Comparison of ENCODE assay signal across 12 cellular contexts in the genomic region with DNA sequence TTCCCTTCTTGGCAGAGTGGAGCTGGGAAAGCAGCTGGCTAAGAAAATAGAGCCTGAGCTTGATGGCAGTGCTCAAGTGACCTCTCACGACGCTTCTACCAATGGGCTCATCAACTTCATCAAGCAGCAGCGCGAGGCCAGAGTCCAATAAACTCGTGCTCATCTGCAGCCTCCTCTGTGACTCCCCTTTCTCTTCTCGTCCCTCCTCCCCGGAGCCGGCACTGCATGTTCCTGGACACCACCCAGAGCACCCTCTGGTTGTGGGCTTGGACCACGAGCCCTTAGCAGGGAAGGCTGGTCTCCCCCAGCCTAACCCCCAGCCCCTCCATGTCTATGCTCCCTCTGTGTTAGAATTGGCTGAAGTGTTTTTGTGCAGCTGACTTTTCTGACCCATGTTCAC.
"Had no signal": no experiment of that assay in that cellular context is flagged by ENCODE, and none has a peak within 500 bp of the region (broad histone marks: within the 10 kb centered on the region; RNA-seq: fewer than 3 reads in every experiment).

No MANE protein-coding gene starts in this region.

- DNase-seq: activated CD4-positive, alpha-beta T cell treated with anti-CD3 and anti-CD28 coated beads for 1 hour; activated CD8-positive, alpha-beta memory T cell treated with anti-CD3 and anti-CD28 coated beads, Interleukin-2, amount 50 U/mL, for 48 hours; activated CD8-positive, alpha-beta T cell treated with anti-CD3 and anti-CD28 coated beads for 36 hours; activated naive CD4-positive, alpha-beta T cell; erythroblast; kidney glomerular epithelial cell; stimulated activated CD4-positive, alpha-beta T cell treated with anti-CD3 and anti-CD28 coated beads, Interleukin-2, amount 100 ng/mL, for 48 hours; stimulated activated CD8-positive, alpha-beta memory T cell treated with anti-CD3 and anti-CD28 coated beads, Interleukin-4, amount 100 ng/mL, for 48 hours had no signal

- H3K9me3 ChIP-seq: thoracic aorta had no signal

- H3K9me3 Mint-ChIP-seq: activated CD8-positive, alpha-beta T cell treated with anti-CD3 and anti-CD28 coated beads for 36 hours; neural crest cell; stimulated activated naive CD8-positive, alpha-beta T cell treated with anti-CD3 and anti-CD28 coated beads, Interleukin-15, Interleukin-2, amounts not matched to agents 100 ng/mL and 50 ng/mL, for 24 hours had no signal

- H3K4me2 ChIP-seq: hepatocyte had no signal

- H3K27me3 ChIP-seq: hepatocyte had no signal

- H3K4me3 ChIP-seq: hepatocyte, thoracic aorta had no signal

- H3K27ac ChIP-seq: hepatocyte, thoracic aorta had no signal

- H3K4me3 Mint-ChIP-seq: activated CD8-positive, alpha-beta T cell treated with anti-CD3 and anti-CD28 coated beads for 36 hours; neural crest cell; stimulated activated naive CD8-positive, alpha-beta T cell treated with anti-CD3 and anti-CD28 coated beads, Interleukin-15, Interleukin-2, amounts not matched to agents 100 ng/mL and 50 ng/mL, for 24 hours had no signal

- H3K27ac Mint-ChIP-seq: activated CD8-positive, alpha-beta T cell treated with anti-CD3 and anti-CD28 coated beads for 36 hours; stimulated activated naive CD8-positive, alpha-beta T cell treated with anti-CD3 and anti-CD28 coated beads, Interleukin-15, Interleukin-2, amounts not matched to agents 100 ng/mL and 50 ng/mL, for 24 hours had no signal

- H3K27me3 Mint-ChIP-seq: activated CD8-positive, alpha-beta T cell treated with anti-CD3 and anti-CD28 coated beads for 36 hours; stimulated activated naive CD8-positive, alpha-beta T cell treated with anti-CD3 and anti-CD28 coated beads, Interleukin-15, Interleukin-2, amounts not matched to agents 100 ng/mL and 50 ng/mL, for 24 hours had no signal

- H2AFZ ChIP-seq: hepatocyte had no signal
